Comparison of ENCODE assay signal across 21 cellular contexts in the genomic region with DNA sequence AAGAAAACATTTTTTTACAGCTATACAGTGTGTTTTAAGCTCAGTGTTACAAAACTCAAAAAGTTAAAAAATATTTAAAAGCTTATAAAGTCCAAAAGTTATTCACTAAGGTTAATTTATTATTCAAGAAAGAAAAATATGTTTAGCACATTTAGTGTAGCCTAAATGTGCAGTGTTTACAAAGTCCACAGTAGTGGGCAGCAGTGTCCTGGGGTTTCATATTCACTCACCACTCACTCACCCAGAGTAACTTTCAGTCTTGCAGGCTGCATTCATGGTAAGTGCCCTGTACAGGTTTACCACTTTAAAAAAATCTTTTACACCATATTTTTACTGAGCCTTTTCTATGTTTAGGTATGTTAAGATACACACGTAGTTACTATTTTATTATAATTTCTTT.
A peak's percentile ranks its signal among the peaks of the same experiment; 100 is the strongest.
DNase-seq lines count a peak whose midpoint lies in the region; ATAC-seq and TF ChIP-seq lines count a peak whose summit lies in the region.
"Had no signal": no experiment of that assay in that cellular context is flagged by ENCODE, and none has a peak within 500 bp of the region (broad histone marks: within the 10 kb centered on the region; RNA-seq: fewer than 3 reads in every experiment).

No MANE protein-coding gene starts in this region.

- POLR2A ChIA-PET in T-cell (lab: Charles Lee): no interaction called here

- H3K4me3 Mint-ChIP-seq in T-cell: no peak overlapping the region
- H3K4me3 Mint-ChIP-seq: CD4-positive, CD25-positive, alpha-beta regulatory T cell had no signal

- H3K4me1 Mint-ChIP-seq in T-cell: no peaks in the 10 kb centered on the region
- H3K4me1 Mint-ChIP-seq: CD4-positive, CD25-positive, alpha-beta regulatory T cell had no signal

- H3K27me3 Mint-ChIP-seq in T-cell: peaks cover 0 to 3% of the 10 kb centered on the region in 2 donors

- peaks cover 0 to 5% (median 0%) of the 10 kb centered on the region in 3 donors for H3K9me3 Mint-ChIP-seq in T-cell

- intact Hi-C loops in left lung (cut with DNase I) (no loop called here), upper lobe of right lung (cut with DNase I) (no loop called here)

- H3K9me3 ChIP-seq in left lung (no peaks in the 10 kb centered on the region), upper lobe of right lung (no peaks in the 10 kb centered on the region)
- H3K9me3 ChIP-seq: BE2C, Caco-2 had no signal

- no peaks in the 10 kb centered on the region for H3K36me3 ChIP-seq in left lung
- no peaks in the 10 kb centered on the region for H3K36me3 ChIP-seq in upper lobe of right lung
- H3K36me3 ChIP-seq: BE2C had no signal

- ATAC-seq in left lung: peak; percentile 53
- peak; percentile 42 for ATAC-seq in upper lobe of right lung
- no peak for ATAC-seq in T-cell (replicated peaks in 1 of 4)
- ATAC-seq: PC-3 had no signal

- peak; percentile 45 for TF ChIP-seq CTCF in epithelial cell of proximal tubule (conservative IDR thresholded peaks at IDR 0.05; ENCODE audit: low read depth, low read length)
- TF ChIP-seq CTCF in left lung (IDR thresholded peaks at IDR 0.05): no peak
- no peak for TF ChIP-seq CTCF in upper lobe of right lung (IDR thresholded peaks at IDR 0.05)

- H3K4me1 ChIP-seq in left lung: no peaks in the 10 kb centered on the region
- H3K4me1 ChIP-seq in upper lobe of right lung: no peaks in the 10 kb centered on the region
- H3K4me1 ChIP-seq: Caco-2 had no signal

- H3K36me3 Mint-ChIP-seq in T-cell: no peaks in the 10 kb centered on the region
- H3K36me3 Mint-ChIP-seq: CD4-positive, CD25-positive, alpha-beta regulatory T cell had no signal

- H3K27me3 ChIP-seq in left lung (no peaks in the 10 kb centered on the region), upper lobe of right lung (no peaks in the 10 kb centered on the region)
- H3K27me3 ChIP-seq: BE2C had no signal

- H3K27ac Mint-ChIP-seq in T-cell: no peak overlapping the region
- H3K27ac Mint-ChIP-seq: CD4-positive, CD25-positive, alpha-beta regulatory T cell had no signal

- peak; percentile 16 for DNase-seq in DMS53 (lab: John Stamatoyannopoulos, UW)
- no peak for DNase-seq in DMS53 treated with DMSO at 0.1 percent for 48 hours (lab: John Stamatoyannopoulos, UW; ENCODE audit: unreplicated experiment)
- no peak for DNase-seq in epithelial cell of proximal tubule (ENCODE audit: low read depth)
- no peak for DNase-seq in left lung
- no peak for DNase-seq in upper lobe of right lung
- no peak for DNase-seq in T-cell
- DNase-seq in hippocampal formation (lab: John Stamatoyannopoulos, UW): no peak
- DNase-seq in COR-L47 (lab: John Stamatoyannopoulos, UW): no peak
- DNase-seq: BE2C; Caco-2; CD4-positive, CD25-positive, alpha-beta regulatory T cell; EL; GOT3; NCI-H1092 treated with DMSO at 0.1 percent for 48 hours; NCI-H1694; NCI-H510A; NCI-H748 treated with DMSO at 0.1 percent for 48 hours; PC-3; RPMI8226; SIG-M5 had no signal

- CTCF ChIA-PET in T-cell (lab: Charles Lee): no interaction called here

- no peak overlapping the region for H3K4me3 ChIP-seq in epithelial cell of proximal tubule (ENCODE audit: low read depth, low read length)
- no peak overlapping the region for H3K4me3 ChIP-seq in left lung
- H3K4me3 ChIP-seq in upper lobe of right lung: no peak overlapping the region

- H3K27ac ChIP-seq in left lung (no peak overlapping the region), upper lobe of right lung (no peak overlapping the region)
- H3K27ac ChIP-seq: 22Rv1 had no signal

Comparison
In these comparisons a context has a peak if more than half of its experiments do, and no peak if none do; other contexts are left out.
1. ATAC-seq: peak in left lung (single experiment) and upper lobe of right lung (single experiment); none in T-cell (0 of 4).